Comparison of ENCODE assay signal across 1 cellular context in genomic region chr11:126597041-126597440, GRCh38.
TF ChIP-seq lines count a peak whose summit lies in the region.

No MANE protein-coding gene starts in this region.

TF ChIP-seq in WTC11, 78 proteins besides CTCF, POLR2A, EP300 and RAD21 (continued from another document):
- TF ChIP-seq IRF1 (CRISPR knock-in tag; IDR thresholded peaks at IDR 0.05) = no peak
- TF ChIP-seq ZNF532 (CRISPR knock-in tag; IDR thresholded peaks at IDR 0.05; ENCODE audit: borderline replicate concordance) = no peak
- TF ChIP-seq SMAD4 (CRISPR knock-in tag; IDR thresholded peaks at IDR 0.05) = no peak
- no peak for TF ChIP-seq ZNF263 (CRISPR knock-in tag; IDR thresholded peaks at IDR 0.05; ENCODE audit: low read depth)
- TF ChIP-seq ATF2 (CRISPR knock-in tag; IDR thresholded peaks at IDR 0.05; ENCODE audit: borderline replicate concordance, low read depth) = no peak
